In genomic region chr4:37588150-37588549, GRCh38 we compare ENCODE assay signal across 27 cellular contexts.
"Had no signal": no experiment of that assay in that cellular context is flagged by ENCODE, and none has a peak within 500 bp of the region (broad histone marks: within the 10 kb centered on the region; RNA-seq: fewer than 3 reads in every experiment).

No MANE protein-coding gene starts in this region.

- ATAC-seq: activated CD8-positive, alpha-beta T cell treated with anti-CD3 and anti-CD28 coated beads, Interleukin-2, amount 10 ng/mL, durations not matched to agents 7 days and 5 days; Right ventricle myocardium inferior; WTC11 had no signal

- DNase-seq: activated CD4-positive, alpha-beta T cell treated with anti-CD3 and anti-CD28 coated beads for 48 hours; activated CD4-positive, alpha-beta T cell treated with anti-CD3 and anti-CD28 coated beads, Interleukin-2, amount 50 U/mL, for 4 hours; activated CD4-positive, CD25-positive, alpha-beta regulatory T cell treated with anti-CD3 and anti-CD28 coated beads, Interleukin-2, amount 50 U/mL, for 72 hours; activated CD8-positive, alpha-beta memory T cell treated with anti-CD3 and anti-CD28 coated beads, Interleukin-2, amount 50 U/mL, for 48 hours; activated CD8-positive, alpha-beta T cell treated with anti-CD3 and anti-CD28 coated beads, Interleukin-2, amount 10 ng/mL, durations not matched to agents 7 days and 5 days; activated effector memory CD4-positive, alpha-beta T cell treated with Interleukin-2 at 50 U/mL for 16 hours; activated naive CD4-positive, alpha-beta T cell; activated T-cell treated with anti-CD3 and anti-CD28 coated beads, Interleukin-2, amount 50 U/mL, for 1 hour; aorta; caudate nucleus; Kasumi-1; KBM-7; NCI-H1048; NCI-H1930; NCI-H2171 treated with DMSO at 0.1 percent for 48 hours; NCI-H345; NCI-H510A; NCI-H526 treated with DMSO at 0.1 percent for 48 hours; NCI-H82; RPMI8226; SW 1271 had no signal

- H3K27ac Mint-ChIP-seq: activated CD8-positive, alpha-beta T cell treated with anti-CD3 and anti-CD28 coated beads, Interleukin-2, amount 10 ng/mL, durations not matched to agents 7 days and 5 days; activated naive CD4-positive, alpha-beta T cell treated with anti-CD3 and anti-CD28 coated beads, Interleukin-2, amount 50 U/mL, for 24 hours; T-helper 2 cell treated with Interferon-gamma antibody and Interleukin-4, amounts not matched to agents 5 μg/mL and 100 μg/mL, for 36 hours; WTC11 had no signal

- H3K9me3 Mint-ChIP-seq: activated naive CD4-positive, alpha-beta T cell treated with anti-CD3 and anti-CD28 coated beads, Interleukin-2, amount 50 U/mL, for 24 hours; T-helper 2 cell treated with Interferon-gamma antibody and Interleukin-4, amounts not matched to agents 5 μg/mL and 100 μg/mL, for 36 hours; WTC11 had no signal

- H3K36me3 Mint-ChIP-seq: WTC11 had no signal

- H3K27ac ChIP-seq: breast epithelium, SK-N-MC had no signal

- H3K27me3 ChIP-seq: breast epithelium had no signal

- H3K4me3 Mint-ChIP-seq: activated CD8-positive, alpha-beta T cell treated with anti-CD3 and anti-CD28 coated beads, Interleukin-2, amount 10 ng/mL, durations not matched to agents 7 days and 5 days; activated naive CD4-positive, alpha-beta T cell treated with anti-CD3 and anti-CD28 coated beads, Interleukin-2, amount 50 U/mL, for 24 hours; T-helper 2 cell treated with Interferon-gamma antibody and Interleukin-4, amounts not matched to agents 5 μg/mL and 100 μg/mL, for 36 hours; WTC11 had no signal

- H3K4me1 ChIP-seq: breast epithelium had no signal
